Comparison of ENCODE assay signal across 1 cellular context in genomic region chr9:134548618-134549017, GRCh38.
TF ChIP-seq lines count a peak whose summit lies in the region.

No MANE protein-coding gene starts in this region.

TF ChIP-seq in IMR-90, 13 proteins besides CTCF, POLR2A, EP300 and RAD21 (continued from another document):
- TF ChIP-seq, protein P1, sequence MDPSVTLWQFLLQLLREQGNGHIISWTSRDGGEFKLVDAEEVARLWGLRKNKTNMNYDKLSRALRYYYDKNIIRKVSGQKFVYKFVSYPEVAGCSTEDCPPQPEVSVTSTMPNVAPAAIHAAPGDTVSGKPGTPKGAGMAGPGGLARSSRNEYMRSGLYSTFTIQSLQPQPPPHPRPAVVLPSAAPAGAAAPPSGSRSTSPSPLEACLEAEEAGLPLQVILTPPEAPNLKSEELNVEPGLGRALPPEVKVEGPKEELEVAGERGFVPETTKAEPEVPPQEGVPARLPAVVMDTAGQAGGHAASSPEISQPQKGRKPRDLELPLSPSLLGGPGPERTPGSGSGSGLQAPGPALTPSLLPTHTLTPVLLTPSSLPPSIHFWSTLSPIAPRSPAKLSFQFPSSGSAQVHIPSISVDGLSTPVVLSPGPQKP (IDR thresholded peaks at IDR 0.05; ENCODE audit: borderline replicate concordance, low read depth, low read length): no peak
TF ChIP-seq in IMR-90: peak in this region for 0.
